Comparison of ENCODE assay signal across 8 cellular contexts in the genomic region with DNA sequence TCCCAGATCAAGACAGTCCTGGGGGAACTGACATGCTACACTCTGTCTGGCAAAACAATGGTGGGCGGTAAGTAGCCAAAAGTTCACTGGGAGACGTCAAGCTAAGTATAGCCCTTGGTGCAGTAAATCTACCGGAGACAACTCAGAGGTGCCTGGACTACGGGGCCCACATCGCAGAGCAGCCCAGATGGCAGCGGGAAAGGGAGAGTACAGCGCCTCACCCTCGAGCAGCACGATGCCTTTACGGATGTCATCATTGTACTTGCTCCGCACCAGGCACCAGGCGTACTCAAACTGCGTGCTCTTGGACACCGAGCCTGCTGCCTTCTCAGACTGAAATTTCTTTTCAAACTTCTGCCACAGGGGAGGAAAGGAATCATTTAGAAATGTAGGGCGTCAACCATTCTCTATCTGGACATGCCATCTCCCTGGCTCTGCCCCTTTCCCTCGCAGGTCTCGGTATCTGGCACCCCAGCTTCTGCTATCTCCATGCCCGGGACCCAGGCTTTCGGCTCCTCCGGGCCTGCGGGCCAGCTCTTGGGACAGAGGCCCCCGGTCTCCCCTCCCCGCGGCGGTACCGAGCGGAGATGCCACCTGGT. TPM values are rescaled to one million over a fixed set of nuclear protein-coding genes. Genes with fewer than 3 reads are reported as not detected.
A peak's percentile ranks its signal among the peaks of the same experiment; 100 is the strongest.
DNase-seq lines count a peak whose midpoint lies in the region; ATAC-seq and TF ChIP-seq lines count a peak whose summit lies in the region.

No MANE protein-coding gene starts in this region.

- H2AFZ ChIP-seq in SK-N-SH (ENCODE audit: low read depth), result no peak overlapping the region

- peak; percentile 58 for TF ChIP-seq RAD21 in SK-N-SH (IDR thresholded peaks at IDR 0.05; ENCODE audit: low read length)

- 8% methylated on average over 22 of the region's 27 CpGs for WGBS in SK-N-SH (ENCODE audit: low lambda C conversion rate)

- H3K4me1 ChIP-seq in SK-N-SH (ENCODE audit: control insufficient read depth in 1 of 2, insufficient read depth in 2 of 2, low read depth in 1 of 2, low read length in 1 of 2), result peaks cover 7 to 14% of the 10 kb centered on the region in 2 experiments; a peak in 1 of 4 replicates

- TF ChIP-seq CTCF in SK-N-SH (IDR thresholded peaks at IDR 0.05), result no peak

- no peaks in the 10 kb centered on the region for H3K9me3 Mint-ChIP-seq in activated naive CD4-positive, alpha-beta T cell treated with anti-CD3 and anti-CD28 coated beads for 36 hours
- no peaks in the 10 kb centered on the region for H3K9me3 Mint-ChIP-seq in natural killer cell treated with Interleukin-12 subunit alpha and Interleukin-12 subunit beta and Interleukin-15 and Interleukin-18, amount 100 ng/mL, for 72 hours

- no peak for ATAC-seq in natural killer cell treated with Interleukin-12 subunit alpha and Interleukin-12 subunit beta and Interleukin-15 and Interleukin-18, amount 100 ng/mL, for 72 hours
- no peak for ATAC-seq in GM18498 (IDR thresholded peaks at IDR 0.05; ENCODE audit: unreplicated experiment)
- ATAC-seq in HG02840 (IDR thresholded peaks at IDR 0.05; ENCODE audit: low FRiP score, unreplicated experiment), result no peak

- POLR2A ChIA-PET in SK-N-SH (lab: Yijun Ruan, JAX), result interaction anchor here (1.2 to 2.2 kb wide), 7 partner anchors 8 to 100 kb away, joined by 4 to 38 read pairs (median 7); a partner anchor contains a TSS

- CTCF ChIA-PET in activated naive CD4-positive, alpha-beta T cell treated with anti-CD3 and anti-CD28 coated beads for 36 hours (lab: Charles Lee), result interaction anchor here (0.6 to 5.5 kb wide), 20 partner anchors 9 to 1191 kb away, joined by 3 to 36 read pairs (median 4); a partner anchor contains a TSS
- CTCF ChIA-PET in SK-N-SH (lab: Yijun Ruan, JAX), result interaction anchor here (0.6 to 6.0 kb wide), 55 partner anchors 9 to 391 kb away, joined by 3 to 66 read pairs (median 4); a partner anchor contains a TSS

- peaks cover 12% of the 10 kb centered on the region for H3K36me3 Mint-ChIP-seq in activated naive CD4-positive, alpha-beta T cell treated with anti-CD3 and anti-CD28 coated beads for 36 hours (ENCODE audit: low read depth)
- peaks cover 5% of the 10 kb centered on the region for H3K36me3 Mint-ChIP-seq in natural killer cell treated with Interleukin-12 subunit alpha and Interleukin-12 subunit beta and Interleukin-15 and Interleukin-18, amount 100 ng/mL, for 72 hours

- peak; percentile 13 for DNase-seq in activated naive CD4-positive, alpha-beta T cell treated with anti-CD3 and anti-CD28 coated beads for 36 hours
- DNase-seq in activated naive CD4-positive, alpha-beta T cell (lab: John Stamatoyannopoulos, UW), result no peak
- DNase-seq in SK-N-SH, result peak; percentile 95
- DNase-seq in epithelial cell of prostate (ENCODE audit: low read depth, low spot score), result no peak
- DNase-seq in natural killer cell treated with Interleukin-12 subunit alpha and Interleukin-12 subunit beta and Interleukin-15 and Interleukin-18, amount 100 ng/mL, for 72 hours (ENCODE audit: low spot score), result peak; percentile 83
- DNase-seq in NCI-H1092 treated with DMSO at 0.1 percent for 48 hours (lab: John Stamatoyannopoulos, UW), result no peak

- H3K9me2 ChIP-seq in SK-N-SH, result no peaks in the 10 kb centered on the region

- peaks cover 34% of the 10 kb centered on the region for H3K4me1 Mint-ChIP-seq in activated naive CD4-positive, alpha-beta T cell treated with anti-CD3 and anti-CD28 coated beads for 36 hours (ENCODE audit: low read depth)
- peaks cover 20 to 26% of the 10 kb centered on the region in 2 donors for H3K4me1 Mint-ChIP-seq in natural killer cell treated with Interleukin-12 subunit alpha and Interleukin-12 subunit beta and Interleukin-15 and Interleukin-18, amount 100 ng/mL, for 72 hours (ENCODE audit: low read depth in 2 of 2)

- peaks cover 20 to 42% of the 10 kb centered on the region in 2 experiments for H3K36me3 ChIP-seq in SK-N-SH (replicated peaks in 1 of 2; ENCODE audit: control insufficient read depth in 1 of 2, insufficient read depth in 2 of 2, low read length in 1 of 2)

- no peaks in the 10 kb centered on the region for H3K27me3 ChIP-seq in SK-N-SH (ENCODE audit: insufficient read depth)

- H3K9ac ChIP-seq in SK-N-SH, result peak overlapping the region; percentile 68; the same call in 1 of the 2 replicates

- H3F3A ChIP-seq in SK-N-SH (replicated peaks; ENCODE audit: insufficient read depth), result peaks cover 8% of the 10 kb centered on the region

- peak overlapping the region; percentile 77 to 89 for H3K4me3 ChIP-seq in SK-N-SH (ENCODE audit: low read depth in 2 of 2, low read length in 1 of 2)

- peak overlapping the region; percentile 98 for H3K4me2 ChIP-seq in SK-N-SH

- peaks cover 76% of the 10 kb centered on the region for H3K79me2 ChIP-seq in SK-N-SH (ENCODE audit: insufficient read depth)

- intact Hi-C loops in activated naive CD4-positive, alpha-beta T cell treated with anti-CD3 and anti-CD28 coated beads for 36 hours (cut with micrococcal nuclease), result loop anchor here (1.0 to 10.0 kb wide), 6 partner anchors 8 to 349 kb away; a partner anchor contains a TSS

- TF ChIP-seq EP300 in SK-N-SH (IDR thresholded peaks at IDR 0.05; ENCODE audit: borderline replicate concordance in 1 of 2, low read depth in 1 of 2, low read length in 1 of 2), result no peak

- H4K20me1 ChIP-seq in SK-N-SH (ENCODE audit: insufficient read depth), result peaks cover 16% of the 10 kb centered on the region; the same call in 1 of the 2 replicates

- H3K27me3 Mint-ChIP-seq in activated naive CD4-positive, alpha-beta T cell treated with anti-CD3 and anti-CD28 coated beads for 36 hours (ENCODE audit: low read depth), result no peaks in the 10 kb centered on the region
- H3K27me3 Mint-ChIP-seq in natural killer cell treated with Interleukin-12 subunit alpha and Interleukin-12 subunit beta and Interleukin-15 and Interleukin-18, amount 100 ng/mL, for 72 hours, result no peaks in the 10 kb centered on the region

- peak overlapping the region; percentile 80 to 93; a peak in 3 of 4 replicates for H3K27ac ChIP-seq in SK-N-SH (ENCODE audit: low read depth in 2 of 2, low read length in 1 of 2)
- H3K27ac ChIP-seq in epithelial cell of prostate, result peak overlapping the region; percentile 82

- peak overlapping the region; percentile 99 for H3K4me3 Mint-ChIP-seq in activated naive CD4-positive, alpha-beta T cell treated with anti-CD3 and anti-CD28 coated beads for 36 hours
- H3K4me3 Mint-ChIP-seq in natural killer cell treated with Interleukin-12 subunit alpha and Interleukin-12 subunit beta and Interleukin-15 and Interleukin-18, amount 100 ng/mL, for 72 hours, result peak overlapping the region; percentile 98

- H3K27ac Mint-ChIP-seq in activated naive CD4-positive, alpha-beta T cell treated with anti-CD3 and anti-CD28 coated beads for 36 hours, result peak overlapping the region; percentile 96
- peak overlapping the region; percentile 91 to 92 for H3K27ac Mint-ChIP-seq in natural killer cell treated with Interleukin-12 subunit alpha and Interleukin-12 subunit beta and Interleukin-15 and Interleukin-18, amount 100 ng/mL, for 72 hours

- no peaks in the 10 kb centered on the region for H3K9me3 ChIP-seq in SK-N-SH

TF ChIP-seq in SK-N-SH, 30 proteins besides CTCF, POLR2A, EP300 and RAD21 (continues in another document):
- TF ChIP-seq GATA2 (CRISPR knock-in tag; IDR thresholded peaks at IDR 0.05) (no peak), ELF1 (IDR thresholded peaks at IDR 0.05) (no peak), CHD2 (IDR thresholded peaks at IDR 0.05; ENCODE audit: low read length, partially characterized antibody) (no peak), FOSL2 (IDR thresholded peaks at IDR 0.05; ENCODE audit: borderline replicate concordance, low read depth) (no peak)

RNA-seq across cellular contexts. Expression of a gene that starts 1.0 kb away (rescaled TPM):
- 10 to 100 TPM; 84.2 to 84.3 TPM for total RNA-seq in activated naive CD4-positive, alpha-beta T cell treated with anti-CD3 and anti-CD28 coated beads for 36 hours
- polyA plus RNA-seq in SK-N-SH (2012; rRNA removed), result 1,071 and 1,313 TPM in 2 replicates
- 949 and 1,101 TPM in 2 replicates for polyA plus RNA-seq in SK-N-SH (2012; cell fraction: cytosol; rRNA removed)
- polyA plus RNA-seq in SK-N-SH (2012; cell fraction: nucleus; rRNA removed), result 516 and 580 TPM in 2 replicates
- 100 to 1,000 TPM in 1 of 2 donors, 10 to 100 TPM in 1; 93.1 to 102 TPM for total RNA-seq in natural killer cell treated with Interleukin-12 subunit alpha and Interleukin-12 subunit beta and Interleukin-15 and Interleukin-18, amount 100 ng/mL, for 72 hours

RNA-seq across cellular contexts. Expression of a gene that starts 6.3 kb away (rescaled TPM):
- 10 to 100 TPM in 1 of 2 experiments, 1 to 10 TPM in 1; 9.8 to 11.1 TPM for total RNA-seq in activated naive CD4-positive, alpha-beta T cell treated with anti-CD3 and anti-CD28 coated beads for 36 hours
- 24.0 and 29.0 TPM in 2 replicates for polyA plus RNA-seq in SK-N-SH (2012; rRNA removed)
- polyA plus RNA-seq in SK-N-SH (2012; cell fraction: cytosol; rRNA removed), result 4.8 and 8.1 TPM in 2 replicates
- polyA plus RNA-seq in SK-N-SH (2012; cell fraction: nucleus; rRNA removed), result 139 and 167 TPM in 2 replicates
- total RNA-seq in natural killer cell treated with Interleukin-12 subunit alpha and Interleukin-12 subunit beta and Interleukin-15 and Interleukin-18, amount 100 ng/mL, for 72 hours, result 10 to 100 TPM; 16.6 to 34.0 TPM

RNA-seq across cellular contexts. Expression of a gene that starts 25.9 kb away (rescaled TPM):
- total RNA-seq in activated naive CD4-positive, alpha-beta T cell treated with anti-CD3 and anti-CD28 coated beads for 36 hours, result 10 to 100 TPM; 31.7 to 35.3 TPM
- polyA plus RNA-seq in SK-N-SH (2012; rRNA removed), result 71.6 and 101 TPM in 2 replicates
- 71.5 and 71.8 TPM in 2 replicates for polyA plus RNA-seq in SK-N-SH (2012; cell fraction: cytosol; rRNA removed)
- 53.6 and 77.5 TPM in 2 replicates for polyA plus RNA-seq in SK-N-SH (2012; cell fraction: nucleus; rRNA removed)
- 10 to 100 TPM; 57.6 to 57.8 TPM for total RNA-seq in natural killer cell treated with Interleukin-12 subunit alpha and Interleukin-12 subunit beta and Interleukin-15 and Interleukin-18, amount 100 ng/mL, for 72 hours

RNA-seq across cellular contexts. Expression of a gene that starts 26.5 kb away (rescaled TPM):
- 10 to 100 TPM; 18.8 to 19.7 TPM for total RNA-seq in activated naive CD4-positive, alpha-beta T cell treated with anti-CD3 and anti-CD28 coated beads for 36 hours
- 134 and 276 TPM in 2 replicates for polyA plus RNA-seq in SK-N-SH (2012; rRNA removed)
- polyA plus RNA-seq in SK-N-SH (2012; cell fraction: cytosol; rRNA removed), result 143 and 163 TPM in 2 replicates
- polyA plus RNA-seq in SK-N-SH (2012; cell fraction: nucleus; rRNA removed), result 295 and 343 TPM in 2 replicates
- total RNA-seq in natural killer cell treated with Interleukin-12 subunit alpha and Interleukin-12 subunit beta and Interleukin-15 and Interleukin-18, amount 100 ng/mL, for 72 hours, result 10 to 100 TPM; 66.2 to 72.3 TPM

RNA-seq across cellular contexts. Expression of a gene that starts 43.0 kb away (rescaled TPM):
- total RNA-seq in activated naive CD4-positive, alpha-beta T cell treated with anti-CD3 and anti-CD28 coated beads for 36 hours, result not detected
- polyA plus RNA-seq in SK-N-SH (2012; rRNA removed), result not detected in 2 replicates
- polyA plus RNA-seq in SK-N-SH (2012; cell fraction: cytosol; rRNA removed), result not detected in 2 replicates
- polyA plus RNA-seq in SK-N-SH (2012; cell fraction: nucleus; rRNA removed), result not detected in 2 replicates
- total RNA-seq in natural killer cell treated with Interleukin-12 subunit alpha and Interleukin-12 subunit beta and Interleukin-15 and Interleukin-18, amount 100 ng/mL, for 72 hours, result not detected

Comparison
In these comparisons a context has a peak if more than half of its experiments do, and no peak if none do; other contexts are left out.
1. DNase-seq: peak in activated naive CD4-positive, alpha-beta T cell treated with anti-CD3 and anti-CD28 coated beads for 36 hours (single experiment), SK-N-SH (single experiment) and natural killer cell treated with Interleukin-12 subunit alpha and Interleukin-12 subunit beta and Interleukin-15 and Interleukin-18, amount 100 ng/mL, for 72 hours (single experiment); none in activated naive CD4-positive, alpha-beta T cell (0 of 4), epithelial cell of prostate (single experiment) and NCI-H1092 treated with DMSO at 0.1 percent for 48 hours (single experiment).